ENCODE assay signal across 21 cellular contexts in genomic region chr3:53936347-53936746, GRCh38.
"Had no signal": no experiment of that assay in that cellular context is flagged by ENCODE, and none has a peak within 500 bp of the region (broad histone marks: within the 10 kb centered on the region; RNA-seq: fewer than 3 reads in every experiment).

No MANE protein-coding gene starts in this region.

- H3K27me3 ChIP-seq: right atrium auricular region, sigmoid colon had no signal

- H3K4me1 ChIP-seq: gastrocnemius medialis, right atrium auricular region, transverse colon had no signal

- H3K9me3 ChIP-seq: gastrocnemius medialis, sigmoid colon had no signal

- H3K36me3 ChIP-seq: gastrocnemius medialis, heart right ventricle, right atrium auricular region, sigmoid colon, thoracic aorta, transverse colon had no signal

- H3K4me3 ChIP-seq: coronary artery, gastrocnemius medialis, heart right ventricle, right atrium auricular region, sigmoid colon, skin epidermis, thoracic aorta, transverse colon had no signal

- DNase-seq: effector CD4-positive, alpha-beta T cell; endodermal cell; gastrocnemius medialis; heart right ventricle; hypothalamus; kidney glomerular epithelial cell; natural killer cell; posterior cingulate gyrus; sigmoid colon; stimulated activated CD4-positive, alpha-beta T cell treated with anti-CD3 and anti-CD28 coated beads, Interleukin-2, amount 100 ng/mL, for 24 hours; stimulated activated CD4-positive, alpha-beta T cell treated with anti-CD3 and anti-CD28 coated beads, Interleukin-4, amount 100 ng/mL, for 4 hours; stimulated activated naive B cell treated with anti-CD40 and anti-IgM and Interleukin-4, amounts not matched to agents 10 μg/mL and 1 μg/mL and 100 μg/mL, for 72 hours; stimulated activated naive CD8-positive, alpha-beta T cell treated with anti-CD3 and anti-CD28 coated beads, Interleukin-15, amount 100 ng/mL, for 72 hours; substantia nigra; transverse colon had no signal

- H3K27ac ChIP-seq: coronary artery, gastrocnemius medialis, heart right ventricle, right atrium auricular region, sigmoid colon, skin epidermis, thoracic aorta, transverse colon had no signal

- FAIRE-seq: endothelial cell of umbilical vein, islet of Langerhans had no signal
